Comparison of ENCODE assay signal across 13 cellular contexts in genomic region chr4:141331534-141332358, GRCh38.
"Had no signal": no experiment of that assay in that cellular context is flagged by ENCODE, and none has a peak within 500 bp of the region (broad histone marks: within the 10 kb centered on the region; RNA-seq: fewer than 3 reads in every experiment).

No MANE protein-coding gene starts in this region.

- H3K36me3 Mint-ChIP-seq: activated naive CD8-positive, alpha-beta T cell had no signal

- DNase-seq: activated CD4-positive, alpha-beta memory T cell treated with anti-CD3 and anti-CD28 coated beads, Interleukin-2, amount 10 ng/mL, durations not matched to agents 7 days and 5 days; activated gamma-delta T cell; activated T-cell treated with anti-CD3 and anti-CD28 coated beads, Interleukin-2, amount 50 U/mL, for 48 hours; dermis blood vessel endothelial cell; esophagus squamous epithelium; foreskin fibroblast; glutamatergic neuron; stimulated activated CD4-positive, alpha-beta T cell treated with anti-CD3 and anti-CD28 coated beads, Interleukin-4, amount 100 ng/mL, for 1 hour; stimulated activated CD8-positive, alpha-beta memory T cell treated with anti-CD3 and anti-CD28 coated beads, Interleukin-4, amount 100 ng/mL, for 48 hours; stimulated activated naive CD8-positive, alpha-beta T cell treated with anti-CD3 and anti-CD28 coated beads, Interleukin-15, amount 100 ng/mL, for 72 hours; T-helper 9 cell had no signal

- H3K27me3 ChIP-seq: vagina had no signal

- H3K9me3 ChIP-seq: esophagus squamous epithelium, vagina had no signal

- H3K36me3 ChIP-seq: esophagus squamous epithelium, vagina had no signal

- H3K4me3 Mint-ChIP-seq: activated CD4-positive, alpha-beta memory T cell treated with anti-CD3 and anti-CD28 coated beads, Interleukin-2, amount 10 ng/mL, durations not matched to agents 7 days and 5 days had no signal

- H3K4me1 ChIP-seq: vagina had no signal

- H3K27ac Mint-ChIP-seq: activated CD4-positive, alpha-beta memory T cell treated with anti-CD3 and anti-CD28 coated beads, Interleukin-2, amount 10 ng/mL, durations not matched to agents 7 days and 5 days; activated naive CD8-positive, alpha-beta T cell; stimulated activated naive CD8-positive, alpha-beta T cell treated with anti-CD3 and anti-CD28 coated beads, Interleukin-15, amount 100 ng/mL, for 72 hours had no signal

- ATAC-seq: stimulated activated naive CD8-positive, alpha-beta T cell treated with anti-CD3 and anti-CD28 coated beads, Interleukin-15, amount 100 ng/mL, for 72 hours had no signal

- H3K9me3 Mint-ChIP-seq: activated CD4-positive, alpha-beta memory T cell treated with anti-CD3 and anti-CD28 coated beads, Interleukin-2, amount 10 ng/mL, durations not matched to agents 7 days and 5 days; stimulated activated naive CD8-positive, alpha-beta T cell treated with anti-CD3 and anti-CD28 coated beads, Interleukin-15, amount 100 ng/mL, for 72 hours had no signal

- H3K4me1 Mint-ChIP-seq: stimulated activated naive CD8-positive, alpha-beta T cell treated with anti-CD3 and anti-CD28 coated beads, Interleukin-15, amount 100 ng/mL, for 72 hours had no signal
